ENCODE assay signal across 16 cellular contexts in the genomic region with DNA sequence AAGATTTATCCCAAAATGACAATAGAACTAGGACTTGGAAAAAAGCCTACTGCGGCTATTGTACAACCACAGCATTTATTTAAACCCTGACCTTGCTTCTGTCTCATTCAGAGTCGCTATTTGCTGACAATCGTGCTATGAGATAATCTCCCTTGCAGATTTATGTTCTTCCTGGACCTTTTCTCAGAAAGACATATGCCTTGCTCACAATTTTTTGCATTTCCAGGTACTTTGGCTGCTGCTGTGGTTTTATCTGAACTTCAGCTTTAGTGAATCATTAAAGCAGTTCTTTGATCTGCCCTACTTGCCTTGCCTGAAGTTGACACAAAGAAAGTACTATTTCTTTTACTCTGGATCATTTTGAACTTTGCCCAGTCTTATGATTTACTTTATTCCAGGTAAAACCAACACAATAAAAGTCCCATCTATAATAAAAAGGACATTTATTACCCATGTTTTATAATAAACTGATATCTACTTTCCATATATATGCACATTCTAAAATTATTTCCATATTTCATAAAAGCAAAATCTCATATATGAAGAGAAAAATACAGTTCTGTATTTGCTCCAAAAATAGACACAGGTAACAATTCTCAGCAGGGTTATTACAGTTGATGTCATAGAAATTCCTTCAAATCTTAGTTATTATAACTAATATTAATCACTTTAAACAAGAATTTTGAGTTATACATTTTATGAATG.
DNase-seq lines count a peak whose midpoint lies in the region; ATAC-seq, FAIRE-seq and TF ChIP-seq lines count a peak whose summit lies in the region.
"Had no signal": no experiment of that assay in that cellular context is flagged by ENCODE, and none has a peak within 500 bp of the region (broad histone marks: within the 10 kb centered on the region; RNA-seq: fewer than 3 reads in every experiment).

No MANE protein-coding gene starts in this region.

- TF ChIP-seq CTCF in kidney (IDR thresholded peaks at IDR 0.05; ENCODE audit: borderline replicate concordance, extremely low read depth, insufficient read depth): no peak

- peaks cover 0 to 7% of the 10 kb centered on the region in 2 donors for H3K4me1 ChIP-seq in kidney (ENCODE audit: control insufficient read depth in 1 of 2, insufficient read depth in 1 of 2, low read depth in 1 of 2, low read length in 2 of 2)
- H3K4me1 ChIP-seq in aorta (ENCODE audit: control insufficient read depth in 1 of 2, insufficient read depth in 2 of 2, low read length in 2 of 2): no peaks in the 10 kb centered on the region
- H3K4me1 ChIP-seq: tibial nerve had no signal

- POLR2A ChIA-PET in activated CD4-positive, alpha-beta T cell treated with anti-CD3 and anti-CD28 coated beads, Interleukin-2, amount 10 ng/mL, durations not matched to agents 7 days and 5 days (lab: Charles Lee): interaction anchor here (0.6 kb wide), 1 partner anchor 103 kb away, joined by 3 read pairs; no protein-coding TSS in a partner anchor

- no peak overlapping the region for H3K4me3 Mint-ChIP-seq in activated naive CD4-positive, alpha-beta T cell treated with anti-CD3 and anti-CD28 coated beads for 36 hours
- no peak overlapping the region for H3K4me3 Mint-ChIP-seq in activated CD4-positive, alpha-beta T cell treated with anti-CD3 and anti-CD28 coated beads, Interleukin-2, amount 10 ng/mL, durations not matched to agents 7 days and 5 days
- H3K4me3 Mint-ChIP-seq: memory B cell had no signal

- 36 to 47% methylated on average over 3 of the region's 3 CpGs for WGBS in aorta, 2 donors

- no peaks in the 10 kb centered on the region for H3K36me3 Mint-ChIP-seq in activated naive CD4-positive, alpha-beta T cell treated with anti-CD3 and anti-CD28 coated beads for 36 hours (ENCODE audit: low read depth)
- no peaks in the 10 kb centered on the region for H3K36me3 Mint-ChIP-seq in activated CD4-positive, alpha-beta T cell treated with anti-CD3 and anti-CD28 coated beads, Interleukin-2, amount 10 ng/mL, durations not matched to agents 7 days and 5 days (ENCODE audit: low read depth)
- H3K36me3 Mint-ChIP-seq: memory B cell had no signal

- H3K27ac Mint-ChIP-seq in activated naive CD4-positive, alpha-beta T cell treated with anti-CD3 and anti-CD28 coated beads for 36 hours: peak overlapping the region; percentile 15
- H3K27ac Mint-ChIP-seq in activated CD4-positive, alpha-beta T cell treated with anti-CD3 and anti-CD28 coated beads, Interleukin-2, amount 10 ng/mL, durations not matched to agents 7 days and 5 days: peak overlapping the region; percentile 0
- H3K27ac Mint-ChIP-seq: memory B cell had no signal

- peaks cover 16% of the 10 kb centered on the region for H3K4me1 Mint-ChIP-seq in activated naive CD4-positive, alpha-beta T cell treated with anti-CD3 and anti-CD28 coated beads for 36 hours (ENCODE audit: low read depth)
- H3K4me1 Mint-ChIP-seq in activated CD4-positive, alpha-beta T cell treated with anti-CD3 and anti-CD28 coated beads, Interleukin-2, amount 10 ng/mL, durations not matched to agents 7 days and 5 days: peaks cover 15% of the 10 kb centered on the region
- H3K4me1 Mint-ChIP-seq: memory B cell had no signal

- FAIRE-seq in urothelium cell line (lab: Jason Lieb, UNC) (no peak), kidney (lab: Jason Lieb, UNC) (no peak)

- DNase-seq in activated naive CD4-positive, alpha-beta T cell treated with anti-CD3 and anti-CD28 coated beads for 36 hours: peak; percentile 32
- DNase-seq in activated naive CD4-positive, alpha-beta T cell treated with anti-CD3 and anti-CD28 coated beads, Interleukin-2, amount 50 U/mL, for 16 hours: no peak
- peak; percentile 9 for DNase-seq in activated CD4-positive, alpha-beta T cell treated with anti-CD3 and anti-CD28 coated beads, Interleukin-2, amount 10 ng/mL, durations not matched to agents 7 days and 5 days
- DNase-seq in glomerular visceral epithelial cell (ENCODE audit: extremely low spot score) (peak; percentile 42), urothelium cell line (ENCODE audit: low spot score) (peak; percentile 7), kidney (no peak), DMS79 (lab: John Stamatoyannopoulos, UW) (no peak), aorta (no peak)
- DNase-seq: hypothalamus, NCI-H446, T1000 had no signal

- H3K36me3 ChIP-seq in kidney (ENCODE audit: control insufficient read depth in 1 of 2, insufficient read depth in 2 of 2, low read length in 2 of 2) (no peaks in the 10 kb centered on the region), aorta (ENCODE audit: control insufficient read depth in 1 of 2, insufficient read depth in 2 of 2, low read length in 1 of 2) (no peaks in the 10 kb centered on the region)
- H3K36me3 ChIP-seq: cardiac muscle cell, tibial nerve had no signal

- no peak for ATAC-seq in aorta (ENCODE audit: low FRiP score)
- ATAC-seq: esophagus mucosa had no signal

- CTCF ChIA-PET in activated naive CD4-positive, alpha-beta T cell treated with anti-CD3 and anti-CD28 coated beads for 36 hours (lab: Charles Lee): no interaction called here
- CTCF ChIA-PET in activated CD4-positive, alpha-beta T cell treated with anti-CD3 and anti-CD28 coated beads, Interleukin-2, amount 10 ng/mL, durations not matched to agents 7 days and 5 days (lab: Charles Lee): no interaction called here

- no peaks in the 10 kb centered on the region for H3K27me3 Mint-ChIP-seq in activated naive CD4-positive, alpha-beta T cell treated with anti-CD3 and anti-CD28 coated beads for 36 hours (ENCODE audit: low read depth)
- peaks cover 2% of the 10 kb centered on the region for H3K27me3 Mint-ChIP-seq in activated CD4-positive, alpha-beta T cell treated with anti-CD3 and anti-CD28 coated beads, Interleukin-2, amount 10 ng/mL, durations not matched to agents 7 days and 5 days
- H3K27me3 Mint-ChIP-seq: memory B cell had no signal

- H3K9me3 ChIP-seq in kidney (ENCODE audit: control insufficient read depth in 1 of 2, low read length in 2 of 2) (no peaks in the 10 kb centered on the region), aorta (ENCODE audit: control insufficient read depth, low read length) (no peaks in the 10 kb centered on the region)
- H3K9me3 ChIP-seq: tibial nerve had no signal

- H3K27me3 ChIP-seq in aorta (ENCODE audit: control insufficient read depth in 1 of 2, insufficient read depth in 2 of 2, low read length in 1 of 2): no peaks in the 10 kb centered on the region
- H3K27me3 ChIP-seq: cardiac muscle cell, tibial nerve had no signal

- peak overlapping the region in 1 of 2 donors; percentile 41 for H3K27ac ChIP-seq in kidney (ENCODE audit: low read depth in 2 of 2, low read length in 2 of 2)
- H3K27ac ChIP-seq in aorta (ENCODE audit: low read depth in 1 of 2, low read length in 2 of 2): no peak overlapping the region
- H3K27ac ChIP-seq: cardiac muscle cell, RWPE1, tibial nerve had no signal

- no peak overlapping the region for H3K9ac ChIP-seq in kidney (ENCODE audit: low read length in 2 of 2)

- no peak overlapping the region for H3K4me3 ChIP-seq in kidney (ENCODE audit: low read length in 2 of 2)
- no peak overlapping the region for H3K4me3 ChIP-seq in aorta (ENCODE audit: low read length in 2 of 2)
- H3K4me3 ChIP-seq: cardiac muscle cell, tibial nerve had no signal

- no peaks in the 10 kb centered on the region for H3K9me3 Mint-ChIP-seq in activated naive CD4-positive, alpha-beta T cell treated with anti-CD3 and anti-CD28 coated beads for 36 hours
- H3K9me3 Mint-ChIP-seq in activated CD4-positive, alpha-beta T cell treated with anti-CD3 and anti-CD28 coated beads, Interleukin-2, amount 10 ng/mL, durations not matched to agents 7 days and 5 days: no peaks in the 10 kb centered on the region
- H3K9me3 Mint-ChIP-seq: memory B cell had no signal

- intact Hi-C loops in activated naive CD4-positive, alpha-beta T cell treated with anti-CD3 and anti-CD28 coated beads for 36 hours (cut with micrococcal nuclease): loop anchor here (1.0 to 2.0 kb wide), 2 partner anchors 94 to 498 kb away; no protein-coding TSS in a partner anchor
- intact Hi-C loops in kidney (cut with DNase I) (no loop called here), aorta (cut with DNase I) (no loop called here)

Comparison
In these comparisons a context has a peak if more than half of its experiments do, and no peak if none do; other contexts are left out.
1. DNase-seq: peak in activated naive CD4-positive, alpha-beta T cell treated with anti-CD3 and anti-CD28 coated beads for 36 hours (single experiment), activated CD4-positive, alpha-beta T cell treated with anti-CD3 and anti-CD28 coated beads, Interleukin-2, amount 10 ng/mL, durations not matched to agents 7 days and 5 days (single experiment), glomerular visceral epithelial cell (single experiment) and urothelium cell line (single experiment); none in activated naive CD4-positive, alpha-beta T cell treated with anti-CD3 and anti-CD28 coated beads, Interleukin-2, amount 50 U/mL, for 16 hours (single experiment), kidney (single experiment), DMS79 (single experiment) and aorta (0 of 2).